In the genomic region with DNA sequence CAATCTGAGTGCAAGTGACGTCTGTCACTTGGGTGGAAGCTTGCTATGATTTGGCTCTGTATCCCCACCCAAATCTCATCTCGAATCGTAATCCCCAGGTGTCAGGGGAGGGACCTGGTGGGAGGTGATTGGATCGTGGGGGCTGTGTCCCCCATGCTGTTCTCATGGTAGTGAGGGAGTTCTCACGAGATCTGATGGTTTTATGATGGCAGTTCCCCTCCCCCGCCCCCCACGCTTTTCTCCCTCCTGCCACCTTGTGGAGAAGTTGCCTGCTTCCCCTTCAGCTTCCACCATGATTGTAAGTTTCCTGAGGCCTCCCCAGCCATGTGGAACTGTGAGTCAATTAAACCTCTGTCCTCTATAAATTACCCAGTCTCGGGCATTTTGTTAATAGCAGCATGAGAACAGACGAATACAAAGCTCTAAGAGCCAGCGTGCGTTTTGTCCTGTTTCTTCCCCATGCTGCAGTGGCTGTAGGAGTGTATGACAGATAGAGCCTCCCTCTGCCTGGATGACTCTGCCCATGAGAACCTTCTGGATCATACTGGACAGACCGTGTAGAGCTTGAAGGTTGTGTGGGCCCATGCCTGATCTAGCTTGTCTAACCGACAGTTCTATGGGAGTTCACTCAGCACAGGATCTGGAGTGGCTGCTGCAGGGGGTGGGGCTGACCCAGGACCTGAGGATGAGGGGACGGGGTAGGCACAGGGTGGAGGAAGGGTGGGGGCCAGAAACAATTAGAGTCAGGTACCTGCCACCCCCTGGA, we compare ENCODE assay signal across 15 cellular contexts.
DNase-seq lines count a peak whose midpoint lies in the region; ATAC-seq, FAIRE-seq and TF ChIP-seq lines count a peak whose summit lies in the region.
"Had no signal": no experiment of that assay in that cellular context is flagged by ENCODE, and none has a peak within 500 bp of the region (broad histone marks: within the 10 kb centered on the region; RNA-seq: fewer than 3 reads in every experiment).

No MANE protein-coding gene starts in this region.

- DNase-seq in AG04449 (ENCODE audit: low read depth, low spot score) (no peak), GM23338 (ENCODE audit: low spot score) (peak; percentile 66), UCSD-AML1 (lab: John Stamatoyannopoulos, UW; ENCODE audit: unreplicated experiment) (peak; percentile 16), keratinocyte (ENCODE audit: low read depth, low spot score) (no peak), upper lobe of right lung (no peak), thyroid gland (no peak), GM10248 (ENCODE audit: extremely low spot score) (no peak)
- DNase-seq: CD8-positive, alpha-beta memory T cell; natural killer cell; NCI-H2107; stimulated activated CD4-positive, alpha-beta T cell treated with anti-CD3 and anti-CD28 coated beads, Interleukin-4, amount 100 ng/mL, for 24 hours had no signal

- no peak overlapping the region for H3K4me3 Mint-ChIP-seq in GM23338
- H3K4me3 Mint-ChIP-seq: CD8-positive, alpha-beta memory T cell; central memory CD8-positive, alpha-beta T cell; natural killer cell had no signal

- TF ChIP-seq CTCF in AG04449 (IDR thresholded peaks at IDR 0.05; ENCODE audit: insufficient read depth, low read length, missing control alignments) = peak; percentile 12
- peak; percentile 56 to 73 for TF ChIP-seq CTCF in GM23338 (conservative IDR thresholded peaks at IDR 0.05; ENCODE audit: low read depth in 2 of 2)
- peak in 2 of 3 experiments; percentile 16 to 22 for TF ChIP-seq CTCF in keratinocyte (optimal IDR thresholded peaks at IDR 0.05 in 1 of 3, IDR thresholded peaks at IDR 0.05 in 1 of 3, conservative IDR thresholded peaks at IDR 0.05 in 1 of 3; ENCODE audit: extremely low read depth in 1 of 3, insufficient read depth in 2 of 3, low read length in 3 of 3)
- TF ChIP-seq CTCF in upper lobe of right lung (IDR thresholded peaks at IDR 0.05) = no peak
- TF ChIP-seq CTCF in thyroid gland (IDR thresholded peaks at IDR 0.05) = peak in 1 of 6 experiments; percentile 16
- no peak for TF ChIP-seq CTCF in GM10248 (IDR thresholded peaks at IDR 0.05; ENCODE audit: control extremely low read depth, extremely low read depth, low read depth, missing control alignments)

- H4K20me1 ChIP-seq in GM23338 (replicated peaks; ENCODE audit: insufficient read depth) (no peaks in the 10 kb centered on the region), keratinocyte (ENCODE audit: control insufficient read depth, extremely low read depth, insufficient read depth, low read length) (no peaks in the 10 kb centered on the region)

- H3K27me3 Mint-ChIP-seq in GM23338 (ENCODE audit: insufficient read depth, low read depth, poor library complexity) = peaks cover 21% of the 10 kb centered on the region
- H3K27me3 Mint-ChIP-seq: central memory CD8-positive, alpha-beta T cell had no signal

- H3K9me3 Mint-ChIP-seq in GM23338 = no peaks in the 10 kb centered on the region; the same call in 2 of the 3 replicates
- H3K9me3 Mint-ChIP-seq: CD8-positive, alpha-beta memory T cell; central memory CD8-positive, alpha-beta T cell; natural killer cell had no signal

- peaks cover 8% of the 10 kb centered on the region; the same call in 1 of the 2 replicates for H3K9me2 ChIP-seq in GM23338 (ENCODE audit: insufficient read depth)

- H3K4me3 ChIP-seq in AG04449 (ENCODE audit: low read depth, low read length) = no peak overlapping the region
- no peak overlapping the region for H3K4me3 ChIP-seq in GM23338
- no peak overlapping the region for H3K4me3 ChIP-seq in keratinocyte (ENCODE audit: control insufficient read depth in 2 of 3, extremely low read depth in 1 of 3, insufficient read depth in 2 of 3, low read depth in 1 of 3, low read length in 3 of 3)
- no peak overlapping the region for H3K4me3 ChIP-seq in upper lobe of right lung
- H3K4me3 ChIP-seq in thyroid gland (replicated peaks in 1 of 3) = no peak overlapping the region
- H3K4me3 ChIP-seq: SJSA1, thoracic aorta had no signal

- H3K27me3 ChIP-seq in GM23338 (ENCODE audit: insufficient read depth) = no peaks in the 10 kb centered on the region
- no peaks in the 10 kb centered on the region for H3K27me3 ChIP-seq in keratinocyte (ENCODE audit: control insufficient read depth, extremely low read depth, insufficient read depth, low read length)
- H3K27me3 ChIP-seq in upper lobe of right lung = no peaks in the 10 kb centered on the region
- no peaks in the 10 kb centered on the region for H3K27me3 ChIP-seq in thyroid gland
- H3K27me3 ChIP-seq: SJSA1 had no signal

- H3K4me2 ChIP-seq in GM23338 (peak overlapping the region; percentile 30), keratinocyte (ENCODE audit: control insufficient read depth, extremely low read depth, insufficient read depth, low read depth, low read length) (no peak overlapping the region)

- H2AFZ ChIP-seq in GM23338 = peak overlapping the region; percentile 72
- H2AFZ ChIP-seq in keratinocyte (ENCODE audit: control insufficient read depth, low read length) = no peak overlapping the region

- H3K27ac ChIP-seq in GM23338 (ENCODE audit: low read depth) (peak overlapping the region; percentile 95), keratinocyte (ENCODE audit: control insufficient read depth, insufficient read depth, low read length) (no peak overlapping the region), upper lobe of right lung (no peak overlapping the region), thyroid gland (no peak overlapping the region)
- H3K27ac ChIP-seq: SJSA1, thoracic aorta had no signal

- H3K4me1 Mint-ChIP-seq in GM23338 = peaks cover 38% of the 10 kb centered on the region

- dilution Hi-C loops in keratinocyte (cut with MboI; ENCODE audit: extremely low pct_ligation_motif_present, low sequenced_read_pairs) = no loop called here

- H3K9me3 ChIP-seq in keratinocyte (ENCODE audit: control insufficient read depth, low read depth, low read length) = no peaks in the 10 kb centered on the region
- H3K9me3 ChIP-seq in upper lobe of right lung = no peaks in the 10 kb centered on the region
- H3K9me3 ChIP-seq in thyroid gland = no peaks in the 10 kb centered on the region
- H3K9me3 ChIP-seq: SJSA1, thoracic aorta had no signal

- ATAC-seq in GM23338 (peak; percentile 20), upper lobe of right lung (no peak), HG03095 (IDR thresholded peaks at IDR 0.05; ENCODE audit: unreplicated experiment) (no peak)
- ATAC-seq: natural killer cell had no signal

- no peak for TF ChIP-seq POLR2A in thyroid gland (IDR thresholded peaks at IDR 0.05)

- WGBS in thyroid gland, 2 donors = 84 to 93% methylated on average over 11 to 14 of the region's 14 CpGs

- H3F3A ChIP-seq in GM23338 (replicated peaks; ENCODE audit: low read depth) = peaks cover 8% of the 10 kb centered on the region

- no peak for FAIRE-seq in keratinocyte (lab: Jason Lieb, UNC)

- H3K9me1 ChIP-seq in keratinocyte (ENCODE audit: control insufficient read depth, extremely low read depth, insufficient read depth, low read length) = no peaks in the 10 kb centered on the region

- H3K36me3 ChIP-seq in GM23338 (ENCODE audit: insufficient read depth) (no peaks in the 10 kb centered on the region), keratinocyte (ENCODE audit: control insufficient read depth in 2 of 2, extremely low read depth in 1 of 2, insufficient read depth in 2 of 2, low read length in 2 of 2) (no peaks in the 10 kb centered on the region), upper lobe of right lung (no peaks in the 10 kb centered on the region), thyroid gland (no peaks in the 10 kb centered on the region)
- H3K36me3 ChIP-seq: SJSA1, thoracic aorta had no signal

- H3K9ac ChIP-seq in keratinocyte (ENCODE audit: control insufficient read depth, extremely low read depth, insufficient read depth, low read length) = no peak overlapping the region

- peaks cover 29% of the 10 kb centered on the region for H3K4me1 ChIP-seq in GM23338 (ENCODE audit: insufficient read depth)
- H3K4me1 ChIP-seq in keratinocyte (ENCODE audit: control insufficient read depth, extremely low read depth, insufficient read depth, low read length) = peaks cover 20% of the 10 kb centered on the region
- peaks cover 19% of the 10 kb centered on the region for H3K4me1 ChIP-seq in upper lobe of right lung
- peaks cover 17 to 31% of the 10 kb centered on the region in 2 donors for H3K4me1 ChIP-seq in thyroid gland

- H3K27ac Mint-ChIP-seq in GM23338 = peak overlapping the region; percentile 93

- H3K79me2 ChIP-seq in GM23338 (replicated peaks; ENCODE audit: insufficient read depth) = no peaks in the 10 kb centered on the region
- no peaks in the 10 kb centered on the region for H3K79me2 ChIP-seq in keratinocyte (ENCODE audit: control insufficient read depth, insufficient read depth, low read length)

- CTCF ChIA-PET in AG04449 (lab: Yijun Ruan, JAX) = interaction anchor here (0.9 to 1.9 kb wide), 6 partner anchors 9 to 151 kb away, joined by 3 to 8 read pairs (median 4); no protein-coding TSS in a partner anchor
- CTCF ChIA-PET in GM10248 (lab: Yijun Ruan, JAX) = interaction anchor here (1.0 to 1.2 kb wide), 2 partner anchors 13 to 20 kb away, joined by 3 read pairs; no protein-coding TSS in a partner anchor

- H3K36me3 Mint-ChIP-seq in GM23338 (ENCODE audit: low read depth) = peaks cover 3% of the 10 kb centered on the region
- H3K36me3 Mint-ChIP-seq: CD8-positive, alpha-beta memory T cell; natural killer cell had no signal

- intact Hi-C loops in upper lobe of right lung (cut with DNase I) = no loop called here
- intact Hi-C loops in thyroid gland (cut with DNase I) = no loop called here

- POLR2A ChIA-PET in AG04449 (lab: Yijun Ruan, JAX) = no interaction called here
- POLR2A ChIA-PET in GM10248 (lab: Yijun Ruan, JAX) = no interaction called here

TF ChIP-seq in GM23338, 12 proteins besides CTCF, POLR2A, EP300 and RAD21 (continues in another document):
- no peak for TF ChIP-seq JUNB (IDR thresholded peaks at IDR 0.05; ENCODE audit: unreplicated experiment)

Comparison
In these comparisons a context has a peak if more than half of its experiments do, and no peak if none do; other contexts are left out.
1. DNase-seq: peak in GM23338 (single experiment) and UCSD-AML1 (single experiment); none in AG04449 (single experiment), keratinocyte (single experiment), upper lobe of right lung (single experiment), thyroid gland (0 of 2) and GM10248 (single experiment).
2. CTCF ChIP-seq: peak in AG04449 (single experiment), GM23338 (2 of 2) and keratinocyte (2 of 3); none in upper lobe of right lung (single experiment) and GM10248 (single experiment).